ENCODE assay signal across 8 cellular contexts in the genomic region with DNA sequence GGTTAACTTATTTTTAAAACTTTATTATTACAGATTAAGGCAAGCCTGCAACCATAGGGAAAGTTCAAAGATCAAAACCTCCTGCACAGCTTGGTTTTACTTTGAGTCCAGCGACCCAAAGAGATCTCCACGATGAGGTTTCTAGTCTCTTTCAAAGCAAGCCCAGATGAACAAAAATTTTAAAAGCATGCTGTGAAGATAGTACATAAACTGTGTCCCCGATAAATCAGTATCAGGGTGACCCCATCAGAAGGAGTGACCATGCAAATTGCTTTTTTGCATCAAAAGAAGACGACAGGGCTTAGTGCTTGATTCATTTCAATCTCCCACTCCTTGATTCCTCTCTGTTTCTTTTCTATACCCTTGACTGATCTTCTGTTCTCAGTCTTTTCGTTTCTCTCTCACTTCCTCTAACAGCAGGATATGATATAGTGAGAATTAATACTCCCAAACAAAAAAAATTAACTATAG. TPM values are rescaled to one million over a fixed set of nuclear protein-coding genes. Genes with fewer than 3 reads are reported as not detected.
DNase-seq lines count a peak whose midpoint lies in the region; ATAC-seq, FAIRE-seq and TF ChIP-seq lines count a peak whose summit lies in the region.

No MANE protein-coding gene starts in this region.

- ATAC-seq in A549 (no peak), GM18909 (IDR thresholded peaks at IDR 0.05; ENCODE audit: poor library complexity, unreplicated experiment) (peak; percentile 68), HG03045 (IDR thresholded peaks at IDR 0.05; ENCODE audit: unreplicated experiment) (peak; percentile 41)

- no peak for DNase-seq in A549 (ENCODE audit: low read depth in 1 of 2, low spot score in 1 of 2)
- no peak for DNase-seq in activated naive CD8-positive, alpha-beta T cell treated with anti-CD3 and anti-CD28 coated beads for 36 hours
- DNase-seq in ureter (ENCODE audit: low spot score), result no peak
- DNase-seq in esophagus muscularis mucosa (ENCODE audit: extremely low spot score), result no peak
- no peak for DNase-seq in HK-2 (ENCODE audit: unreplicated experiment)
- no peak for DNase-seq in NCI-H748 (lab: John Stamatoyannopoulos, UW; ENCODE audit: unreplicated experiment)

- peak overlapping the region; percentile 1 for H3K4me3 Mint-ChIP-seq in activated naive CD8-positive, alpha-beta T cell treated with anti-CD3 and anti-CD28 coated beads for 36 hours

- TF ChIP-seq CTCF in A549 (IDR thresholded peaks at IDR 0.05), result no peak
- TF ChIP-seq CTCF in esophagus muscularis mucosa (IDR thresholded peaks at IDR 0.05), result no peak

- intact Hi-C loops in esophagus muscularis mucosa (cut with DNase I), result no loop called here

- no peaks in the 10 kb centered on the region for H3K36me3 ChIP-seq in esophagus muscularis mucosa

- H3K4me2 ChIP-seq in A549, result peak overlapping the region; percentile 55; the same call in 2 of the 3 replicates

- H3K4me3 ChIP-seq in A549 (no peak overlapping the region), esophagus muscularis mucosa (no peak overlapping the region)

- H3K9me3 ChIP-seq in A549, result no peaks in the 10 kb centered on the region
- no peaks in the 10 kb centered on the region for H3K9me3 ChIP-seq in esophagus muscularis mucosa

- POLR2A ChIA-PET in A549 (lab: Yijun Ruan, JAX), result no interaction called here

- TF ChIP-seq RAD21 in A549 (conservative IDR thresholded peaks at IDR 0.05 in 1 of 2, IDR thresholded peaks at IDR 0.05 in 1 of 2), result no peak

- H3K27me3 ChIP-seq in esophagus muscularis mucosa, result no peaks in the 10 kb centered on the region

- peaks cover 12% of the 10 kb centered on the region for H3K4me1 ChIP-seq in A549
- peaks cover 0 to 13% (median 12%) of the 10 kb centered on the region in 4 donors for H3K4me1 ChIP-seq in esophagus muscularis mucosa

- H3K27me3 Mint-ChIP-seq in activated naive CD8-positive, alpha-beta T cell treated with anti-CD3 and anti-CD28 coated beads for 36 hours, result no peaks in the 10 kb centered on the region

- peaks cover 17% of the 10 kb centered on the region for H3K4me1 Mint-ChIP-seq in activated naive CD8-positive, alpha-beta T cell treated with anti-CD3 and anti-CD28 coated beads for 36 hours

- TF ChIP-seq POLR2A in A549 (IDR thresholded peaks at IDR 0.05; ENCODE audit: low read length) (no peak), esophagus muscularis mucosa (IDR thresholded peaks at IDR 0.05; ENCODE audit: low read depth) (no peak)

- TF ChIP-seq EP300 in A549 (IDR thresholded peaks at IDR 0.05) (no peak), esophagus muscularis mucosa (IDR thresholded peaks at IDR 0.05) (no peak)

- CTCF ChIA-PET in A549 (lab: Yijun Ruan, JAX), result interaction anchor here (1.1 to 3.1 kb wide), 6 partner anchors 47 to 594 kb away, joined by 3 to 15 read pairs (median 4); a partner anchor contains a TSS

- no peaks in the 10 kb centered on the region for H3K9me3 Mint-ChIP-seq in activated naive CD8-positive, alpha-beta T cell treated with anti-CD3 and anti-CD28 coated beads for 36 hours

- no peaks in the 10 kb centered on the region for H3K36me3 Mint-ChIP-seq in activated naive CD8-positive, alpha-beta T cell treated with anti-CD3 and anti-CD28 coated beads for 36 hours

- no peak overlapping the region for H3K27ac ChIP-seq in A549
- H3K27ac ChIP-seq in esophagus muscularis mucosa (replicated peaks in 1 of 4), result no peak overlapping the region

- no peak for FAIRE-seq in A549 (lab: Jason Lieb, UNC)

- 36% methylated on average over 5 of the region's 5 CpGs for WGBS in A549 (ENCODE audit: missing lambda C conversion rate)
- 45% methylated on average over 5 of the region's 5 CpGs for WGBS in esophagus muscularis mucosa

- peak overlapping the region; percentile 62 for H3K27ac Mint-ChIP-seq in activated naive CD8-positive, alpha-beta T cell treated with anti-CD3 and anti-CD28 coated beads for 36 hours

TF ChIP-seq in A549, 52 proteins besides CTCF, POLR2A, EP300 and RAD21:
- TF ChIP-seq FOSL2 (IDR thresholded peaks at IDR 0.05) (no peak), FOSL2 (CRISPR knock-in tag; IDR thresholded peaks at IDR 0.05) (no peak), POLR2AphosphoS2 (conservative IDR thresholded peaks at IDR 0.05; ENCODE audit: low read length) (no peak), ZNF302 (CRISPR knock-in tag; IDR thresholded peaks at IDR 0.05) (no peak), NR3C1 (IDR thresholded peaks at IDR 0.05) (no peak), CBX2 (IDR thresholded peaks at IDR 0.05; ENCODE audit: borderline replicate concordance, low read depth) (no peak), CEBPB (IDR thresholded peaks at IDR 0.05) (no peak), HOXA7 (CRISPR knock-in tag; IDR thresholded peaks at IDR 0.05) (no peak)

RNA-seq across cellular contexts. Expression of a gene that starts 16.0 kb away (rescaled TPM):
- polyA plus RNA-seq in A549 (2011; rRNA removed), result not detected in 2 replicates
- 0.03 TPM in 1 of 2 replicates, not detected in the other for polyA plus RNA-seq in A549 (2012; cell fraction: cytosol; rRNA removed)
- polyA plus RNA-seq in A549 (2012; cell fraction: nucleus; rRNA removed), result not detected in 2 replicates
- polyA plus RNA-seq in A549 (2017; fragmentation: RNase III; extraction: RNeasy Plus Mini Kit Qiagen cat#74134 plus additional on column Dnase treatment), result 0.04 TPM in 1 of 3 replicates, not detected in the others
- polyA minus RNA-seq in A549 (2011; rRNA and poly(A)+ RNA removed), result not detected in 2 replicates
- total RNA-seq in activated naive CD8-positive, alpha-beta T cell treated with anti-CD3 and anti-CD28 coated beads for 36 hours, result not detected
- total RNA-seq in ureter, result not detected
- total RNA-seq in esophagus muscularis mucosa, result not detected

RNA-seq across cellular contexts. Expression of a gene that starts 16.8 kb away (rescaled TPM):
- polyA plus RNA-seq in A549 (2011; rRNA removed) (not detected in 2 replicates), A549 (2017; fragmentation: RNase III; extraction: RNeasy Plus Mini Kit Qiagen cat#74134 plus additional on column Dnase treatment) (not detected in 3 replicates)
- not detected in 2 replicates for polyA plus RNA-seq in A549 (2012; cell fraction: cytosol; rRNA removed)
- polyA plus RNA-seq in A549 (2012; cell fraction: nucleus; rRNA removed), result not detected in 2 replicates
- polyA minus RNA-seq in A549 (2011; rRNA and poly(A)+ RNA removed), result 0.49 TPM in 1 of 2 replicates, not detected in the other
- total RNA-seq in activated naive CD8-positive, alpha-beta T cell treated with anti-CD3 and anti-CD28 coated beads for 36 hours, result 1 to 10 TPM in 1 of 2 experiments, under 1 TPM in 1; 0.94 to 1.3 TPM
- total RNA-seq in ureter (56.4 TPM), esophagus muscularis mucosa (1 to 10 TPM in 2 of 4 donors, under 1 TPM in 2; 0.86 to 5.0 (median 1.1) TPM)

Comparison
In these comparisons a context has a peak if more than half of its experiments do, and no peak if none do; other contexts are left out.
1. ATAC-seq: peak in GM18909 (single experiment) and HG03045 (single experiment); none in A549 (0 of 2).